ENCODE assay signal across 1 cellular context in the genomic region with DNA sequence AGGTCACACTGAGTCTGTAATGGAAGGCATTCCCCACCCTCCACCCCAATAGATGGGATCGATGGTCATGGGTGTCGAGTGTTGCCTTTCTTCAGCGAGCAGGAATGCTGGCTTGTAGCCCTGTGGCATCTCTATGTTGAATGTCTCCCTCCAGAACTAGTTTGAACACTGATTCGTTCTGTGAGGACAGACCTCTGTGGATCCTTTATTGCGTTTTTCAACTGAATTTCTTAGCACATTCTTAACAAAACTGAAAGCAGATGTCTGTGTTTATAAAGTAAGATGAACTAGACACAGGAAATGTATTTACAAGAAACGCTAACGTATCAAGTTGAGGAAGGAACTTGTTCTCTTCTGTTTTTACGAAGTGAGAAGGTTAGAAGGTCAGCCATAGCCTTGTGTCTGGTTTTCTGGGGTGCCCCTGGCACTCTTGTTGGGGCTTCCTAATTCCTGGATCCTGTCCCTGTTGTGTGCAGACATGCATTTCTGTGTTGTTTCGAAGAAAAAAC.
TF ChIP-seq lines count a peak whose summit lies in the region.

No MANE protein-coding gene starts in this region.

TF ChIP-seq in SK-N-SH treated with all-trans-retinoic acid at 6 μM for 48 hours, 23 proteins besides CTCF, POLR2A, EP300 and RAD21 (continued from another document):
- TF ChIP-seq RARB (CRISPR knock-in tag; IDR thresholded peaks at IDR 0.05): no peak
- TF ChIP-seq ZNF70 (CRISPR knock-in tag; IDR thresholded peaks at IDR 0.05): no peak
- TF ChIP-seq ARNTL (CRISPR knock-in tag; IDR thresholded peaks at IDR 0.05; ENCODE audit: borderline replicate concordance, low read depth): no peak
- no peak for TF ChIP-seq PATZ1 (CRISPR knock-in tag; IDR thresholded peaks at IDR 0.05; ENCODE audit: borderline replicate concordance)
- no peak for TF ChIP-seq ISL1 (CRISPR knock-in tag; IDR thresholded peaks at IDR 0.05)
- TF ChIP-seq ZC3H10 (CRISPR knock-in tag; IDR thresholded peaks at IDR 0.05): no peak
- TF ChIP-seq PPARA (CRISPR knock-in tag; IDR thresholded peaks at IDR 0.05; ENCODE audit: borderline replicate concordance): no peak
- TF ChIP-seq ZNF565 (CRISPR knock-in tag; conservative IDR thresholded peaks at IDR 0.05; ENCODE audit: low read depth): no peak
- TF ChIP-seq CSDC2 (CRISPR knock-in tag; IDR thresholded peaks at IDR 0.05): no peak
- TF ChIP-seq BACH2 (CRISPR knock-in tag; IDR thresholded peaks at IDR 0.05; ENCODE audit: borderline replicate concordance): no peak
TF ChIP-seq in SK-N-SH treated with all-trans-retinoic acid at 6 μM for 48 hours: peak in this region for 0.
